Comparison of ENCODE assay signal across 8 cellular contexts in genomic region chr19:4390017-4390861, GRCh38. TPM values are rescaled to one million over a fixed set of nuclear protein-coding genes. Genes with fewer than 3 reads are reported as not detected.
DNase-seq lines count a peak whose midpoint lies in the region; ATAC-seq, FAIRE-seq and TF ChIP-seq lines count a peak whose summit lies in the region.

No MANE protein-coding gene starts in this region.

- H3K27ac ChIP-seq in kidney (ENCODE audit: low read depth in 2 of 2, low read length in 2 of 2) (peak overlapping the region; percentile 84 to 90), stomach smooth muscle (ENCODE audit: low read length) (peak overlapping the region; percentile 66)

- ATAC-seq in HG03442 (IDR thresholded peaks at IDR 0.05; ENCODE audit: unreplicated experiment) (no peak), GM21528 (IDR thresholded peaks at IDR 0.05; ENCODE audit: low FRiP score, unreplicated experiment) (no peak)

- peak overlapping the region in 1 of 2 donors; percentile 67 for H3K9ac ChIP-seq in kidney (ENCODE audit: low read length in 2 of 2)
- peak overlapping the region; percentile 45 to 58 for H3K9ac ChIP-seq in stomach smooth muscle (ENCODE audit: low read length in 2 of 2)

- no peaks in the 10 kb centered on the region for H3K27me3 ChIP-seq in stomach smooth muscle (ENCODE audit: control insufficient read depth in 1 of 2, insufficient read depth in 2 of 2, low read length in 2 of 2)

- H3K9me3 ChIP-seq in kidney (ENCODE audit: control insufficient read depth in 1 of 2, low read length in 2 of 2) = no peaks in the 10 kb centered on the region
- no peaks in the 10 kb centered on the region for H3K9me3 ChIP-seq in stomach smooth muscle (ENCODE audit: control insufficient read depth in 2 of 2, low read length in 2 of 2)

- no peak for TF ChIP-seq CTCF in kidney (IDR thresholded peaks at IDR 0.05; ENCODE audit: borderline replicate concordance, extremely low read depth, insufficient read depth)

- DNase-seq in NCI-H2107 (lab: John Stamatoyannopoulos, UW) = peak; percentile 28
- DNase-seq in astrocyte of the hippocampus (ENCODE audit: low read depth, low spot score) = peak; percentile 64
- DNase-seq in kidney = peak; percentile 68
- no peak for DNase-seq in SIG-M5 treated with dmso at 0.1 percent for 504 hours (lab: John Stamatoyannopoulos, UW; ENCODE audit: unreplicated experiment)
- DNase-seq in OCI-M2 (lab: John Stamatoyannopoulos, UW; ENCODE audit: unreplicated experiment) = no peak

- no peak for FAIRE-seq in kidney (lab: Jason Lieb, UNC)

- H3K4me1 ChIP-seq in kidney (ENCODE audit: control insufficient read depth in 1 of 2, insufficient read depth in 1 of 2, low read depth in 1 of 2, low read length in 2 of 2) (peaks cover 42 to 43% of the 10 kb centered on the region in 2 donors), stomach smooth muscle (ENCODE audit: control insufficient read depth, insufficient read depth, low read length) (peaks cover 50% of the 10 kb centered on the region)

- H3K4me3 ChIP-seq in kidney (ENCODE audit: low read length in 2 of 2) (peak overlapping the region; percentile 7 to 43), stomach smooth muscle (ENCODE audit: low read length in 2 of 2) (peak overlapping the region; percentile 14 to 55)

- intact Hi-C loops in kidney (cut with DNase I) = no loop called here

- H3K36me3 ChIP-seq in kidney (ENCODE audit: control insufficient read depth in 1 of 2, insufficient read depth in 2 of 2, low read length in 2 of 2) (peaks cover 3 to 13% of the 10 kb centered on the region in 2 donors), stomach smooth muscle (ENCODE audit: control insufficient read depth in 2 of 2, insufficient read depth in 2 of 2, low read length in 2 of 2) (peaks cover 3 to 9% of the 10 kb centered on the region in 2 donors)

RNA-seq across cellular contexts. Expression of gene SH3GL1, which starts 10.1 kb away (rescaled TPM):
- 52.7 TPM for total RNA-seq in kidney
- polyA plus RNA-seq in kidney (ENCODE audit: insufficient read depth, low read depth, low replicate concordance) = 34.8 TPM

RNA-seq across cellular contexts. Expression of gene CHAF1A, which starts 12.2 kb away (rescaled TPM):
- total RNA-seq in kidney = 10.0 TPM
- polyA plus RNA-seq in kidney (ENCODE audit: insufficient read depth, low read depth, low replicate concordance) = 2.7 TPM

RNA-seq across cellular contexts. Expression of gene MPND, which starts 46.9 kb away (rescaled TPM):
- 24.1 TPM for total RNA-seq in kidney
- polyA plus RNA-seq in kidney (ENCODE audit: insufficient read depth, low read depth, low replicate concordance) = 43.5 TPM

RNA-seq across cellular contexts. Expression of gene STAP2, which starts 51.6 kb away (rescaled TPM):
- 32.3 TPM for total RNA-seq in kidney
- 61.5 TPM for polyA plus RNA-seq in kidney (ENCODE audit: insufficient read depth, low read depth, low replicate concordance)

Comparison
In these comparisons a context has a peak if more than half of its experiments do, and no peak if none do; other contexts are left out.
1. DNase-seq: peak in NCI-H2107 (single experiment), astrocyte of the hippocampus (single experiment) and kidney (single experiment); none in SIG-M5 treated with dmso at 0.1 percent for 504 hours (single experiment) and OCI-M2 (single experiment).